ENCODE assay signal across 11 cellular contexts in genomic region chr6:4585682-4586468, GRCh38.
"Had no signal": no experiment of that assay in that cellular context is flagged by ENCODE, and none has a peak within 500 bp of the region (broad histone marks: within the 10 kb centered on the region; RNA-seq: fewer than 3 reads in every experiment).

No MANE protein-coding gene starts in this region.

- H3K9me2 ChIP-seq: SK-N-SH had no signal

- H3K9me3 ChIP-seq: pancreas, SK-N-SH had no signal

- H2AFZ ChIP-seq: neural progenitor cell had no signal

- ATAC-seq: activated CD8-positive, alpha-beta T cell treated with anti-CD3 and anti-CD28 coated beads, Interleukin-2, amount 10 ng/mL, durations not matched to agents 7 days and 5 days; pancreas had no signal

- H3K36me3 ChIP-seq: neural progenitor cell, pancreas, stomach had no signal

- H3K9ac ChIP-seq: neural progenitor cell, SK-N-SH had no signal

- DNase-seq: activated CD4-positive, alpha-beta T cell treated with anti-CD3 and anti-CD28 coated beads for 4 hours; activated CD8-positive, alpha-beta memory T cell treated with anti-CD3 and anti-CD28 coated beads, Interleukin-2, amount 50 U/mL, for 48 hours; activated CD8-positive, alpha-beta T cell treated with anti-CD3 and anti-CD28 coated beads, Interleukin-2, amount 10 ng/mL, durations not matched to agents 7 days and 5 days; activated naive CD4-positive, alpha-beta T cell; aorta; dorsolateral prefrontal cortex; mesenchymal stem cell; pancreas; SK-N-SH; stomach had no signal

- H3K4me1 ChIP-seq: neural progenitor cell, pancreas had no signal

- H3K4me3 ChIP-seq: dorsolateral prefrontal cortex, neural progenitor cell, pancreas, stomach had no signal

- H3K27ac ChIP-seq: dorsolateral prefrontal cortex, neural progenitor cell, pancreas, stomach had no signal

- H3K4me2 ChIP-seq: neural progenitor cell, SK-N-SH had no signal

- FAIRE-seq: pancreas had no signal

- H3K27me3 ChIP-seq: dorsolateral prefrontal cortex, neural progenitor cell, pancreas, stomach had no signal
